Comparison of ENCODE assay signal across 8 cellular contexts in genomic region chr6:4021862-4022715, GRCh38. TPM values are rescaled to one million over a fixed set of nuclear protein-coding genes. Genes with fewer than 3 reads are reported as not detected.
DNase-seq lines count a peak whose midpoint lies in the region; ATAC-seq, FAIRE-seq and TF ChIP-seq lines count a peak whose summit lies in the region.

No MANE protein-coding gene starts in this region.

- H3K4me2 ChIP-seq in KMS-11, result peak overlapping the region; percentile 88
- H3K4me2 ChIP-seq in GM12878 (ENCODE audit: control insufficient read depth, insufficient read depth), result peak overlapping the region; percentile 84

- no peaks in the 10 kb centered on the region for H3K27me3 Mint-ChIP-seq in CD14-positive monocyte (ENCODE audit: low read depth in 3 of 3)

- TF ChIP-seq EP300 in GM12878 (IDR thresholded peaks at IDR 0.05; ENCODE audit: borderline replicate concordance in 1 of 2, control insufficient read depth in 1 of 2, low read depth in 2 of 2, low read length in 2 of 2), result no peak

- BruUV-seq in GM12878 (replicated peaks; lab: Mats Ljungman, UMichigan), result TSS peak; percentile 62

- RAD21 ChIA-PET in GM12878 (lab: Charles Lee; ENCODE audit: unreplicated experiment), result interaction anchor here (0.6 to 2.1 kb wide), 11 partner anchors 11 to 1599 kb away, joined by 3 to 21 read pairs (median 4); partner anchors contain the start of gene ECI2

- ATAC-seq in GM21367 (IDR thresholded peaks at IDR 0.05; ENCODE audit: unreplicated experiment) (peak; percentile 7), GM12878 (peak; percentile 25)

- peaks cover 3 to 6% of the 10 kb centered on the region in 2 donors for H3K36me3 Mint-ChIP-seq in CD14-positive monocyte

- intact Hi-C loops in CD14-positive monocyte (cut with micrococcal nuclease) (loop anchor here (5.0 kb wide), 1 partner anchor 115 kb away; the partner anchor contains the start of gene ECI2 (in 2 of the 2)), GM12878 (cut with micrococcal nuclease; ENCODE audit: unreplicated experiment) (loop anchor here (5.0 to 10.0 kb wide), 2 partner anchors 115 to 763 kb away; partner anchors contain the start of gene ECI2)

- peaks cover 64% of the 10 kb centered on the region for H3K4me1 Mint-ChIP-seq in CD14-positive monocyte

- TF ChIP-seq CTCF in CD14-positive monocyte (IDR thresholded peaks at IDR 0.05) (peak; percentile 8), KMS-11 (conservative IDR thresholded peaks at IDR 0.05; ENCODE audit: low read depth, low read length) (no peak), GM12878 (IDR thresholded peaks at IDR 0.05 in 2 of 3, conservative IDR thresholded peaks at IDR 0.05 in 1 of 3; ENCODE audit: control insufficient read depth in 2 of 3, extremely low read depth in 1 of 3, insufficient read depth in 1 of 3, low read depth in 3 of 3, low read length in 3 of 3) (no peak)

- TF ChIP-seq RAD21 in GM12878 (IDR thresholded peaks at IDR 0.05; ENCODE audit: insufficient read depth, low read depth, low read length), result no peak

- H3K4me1 ChIP-seq in KMS-11 (ENCODE audit: low read depth, poor library complexity, severe bottlenecking), result peaks cover 40% of the 10 kb centered on the region
- peaks cover 6% of the 10 kb centered on the region for H3K4me1 ChIP-seq in GM12878 (ENCODE audit: control insufficient read depth, insufficient read depth, low read length)
- H3K4me1 ChIP-seq in thymus (ENCODE audit: control insufficient read depth, insufficient read depth, low read length), result peaks cover 14% of the 10 kb centered on the region

- H3K4me3 ChIP-seq in KMS-11 (IDR thresholded peaks at IDR 0.05; ENCODE audit: insufficient read depth, low read depth, low read length) (peak overlapping the region; percentile 42), GM12878 (peak overlapping the region; percentile 91), thymus (ENCODE audit: low read length) (peak overlapping the region; percentile 74)

- H3K9ac ChIP-seq in KMS-11, result peak overlapping the region; percentile 97
- peak overlapping the region; percentile 82 for H3K9ac ChIP-seq in GM12878 (ENCODE audit: control insufficient read depth, insufficient read depth, low read length)

- H3K27ac ChIP-seq in KMS-11 (peak overlapping the region; percentile 94), GM12878 (ENCODE audit: control insufficient read depth, insufficient read depth) (peak overlapping the region; percentile 90), thymus (ENCODE audit: low read depth) (peak overlapping the region; percentile 95)

- POLR2A ChIA-PET in GM12878 (lab: Charles Lee), result interaction anchor here (0.6 to 3.6 kb wide), 13 partner anchors 9 to 1031 kb away, joined by 3 to 29 read pairs (median 4); partner anchors contain the start of gene ECI2

- SMC1A ChIA-PET in GM12878 (lab: Charles Lee; ENCODE audit: uncharacterized antibody, unreplicated experiment), result interaction anchor here (0.6 to 2.5 kb wide), 13 partner anchors 9 to 133 kb away, joined by 3 to 17 read pairs (median 4); no protein-coding TSS in a partner anchor

- H4K20me1 ChIP-seq in KMS-11 (ENCODE audit: insufficient read depth) (peaks cover 40% of the 10 kb centered on the region), GM12878 (ENCODE audit: control insufficient read depth, insufficient read depth) (no peaks in the 10 kb centered on the region)

- H3K79me2 ChIP-seq in KMS-11 (ENCODE audit: insufficient read depth, low read depth) (peaks cover 60% of the 10 kb centered on the region), GM12878 (ENCODE audit: control insufficient read depth, insufficient read depth, low read length) (peaks cover 67% of the 10 kb centered on the region)

- H3K27me3 ChIP-seq in KMS-11 (ENCODE audit: insufficient read depth, low read depth) (no peaks in the 10 kb centered on the region), GM12878 (replicated peaks in 1 of 2; ENCODE audit: control insufficient read depth in 2 of 2, insufficient read depth in 2 of 2, low read length in 1 of 2) (no peaks in the 10 kb centered on the region), thymus (ENCODE audit: control insufficient read depth, insufficient read depth) (no peaks in the 10 kb centered on the region)

- H3K36me3 ChIP-seq in KMS-11 (ENCODE audit: insufficient read depth) (no peaks in the 10 kb centered on the region; the same call in 1 of the 2 replicates), GM12878 (ENCODE audit: control insufficient read depth in 2 of 2, insufficient read depth in 2 of 2, low read length in 1 of 2) (peaks cover 0 to 4% of the 10 kb centered on the region in 2 experiments; a peak in 1 of 4 replicates), thymus (ENCODE audit: control insufficient read depth, insufficient read depth) (no peaks in the 10 kb centered on the region)

- FAIRE-seq in GM12878 (lab: Jason Lieb, UNC) (no peak), GM12892 (lab: Jason Lieb, UNC) (no peak)

- H3K9me3 Mint-ChIP-seq in CD14-positive monocyte, result peaks cover 0 to 6% (median 0%) of the 10 kb centered on the region in 7 donors

- H2AFZ ChIP-seq in KMS-11 (ENCODE audit: low read depth) (peak overlapping the region; percentile 49), GM12878 (ENCODE audit: control insufficient read depth, low read depth, low read length) (no peak overlapping the region; the same call in 1 of the 2 replicates)

- peak overlapping the region; percentile 97 to 98 for H3K4me3 Mint-ChIP-seq in CD14-positive monocyte

- DNase-seq in CD14-positive monocyte (ENCODE audit: low spot score), result no peak
- no peak for DNase-seq in GM12878 (ENCODE audit: low read depth, low spot score)
- peak; percentile 8 for DNase-seq in kidney tubule cell (ENCODE audit: low spot score)
- DNase-seq in GM03348 (ENCODE audit: low spot score), result no peak
- DNase-seq in GM12892 (ENCODE audit: insufficient read length), result no peak

- TF ChIP-seq POLR2A in GM12878 (IDR thresholded peaks at IDR 0.05; ENCODE audit: low read depth, low read length) (no peak), GM12892 (IDR thresholded peaks at IDR 0.05; ENCODE audit: low read depth, low read length) (no peak)

- H3K9me3 ChIP-seq in GM12878 (replicated peaks; ENCODE audit: control insufficient read depth, insufficient read depth, low read length), result no peaks in the 10 kb centered on the region
- no peaks in the 10 kb centered on the region for H3K9me3 ChIP-seq in thymus (ENCODE audit: control insufficient read depth)

- H3K27ac Mint-ChIP-seq in CD14-positive monocyte, result peak overlapping the region; percentile 97 to 99 (median 99)

- CTCF ChIA-PET in GM12878 (lab: Yijun Ruan, JAX), result interaction anchor here (0.8 to 4.3 kb wide), 24 partner anchors 9 to 273 kb away, joined by 3 to 23 read pairs (median 4); no protein-coding TSS in a partner anchor

- 1% methylated on average over 15 of the region's 15 CpGs for WGBS in GM12878 (ENCODE audit: insufficient coverage, insufficient replicate concordance, low lambda C conversion rate, missing lambda C conversion rate)
- WGBS in thymus, result 4% methylated on average over 15 of the region's 15 CpGs

- in situ Hi-C loops in GM12878 (cut with MboI), result loop anchor here (10.0 kb wide), 1 partner anchor 753 kb away; the partner anchor contains the start of gene CDYL

TF ChIP-seq in GM12878, 131 proteins besides CTCF, POLR2A, EP300 and RAD21 (continues in another document):
- TF ChIP-seq CBX3 (IDR thresholded peaks at IDR 0.05; ENCODE audit: borderline replicate concordance, low read depth) (no peak), YY1 (IDR thresholded peaks at IDR 0.05; ENCODE audit: low read depth, low read length) (0 out of 2 replicates have a peak, but pooled peaks have one; percentile 42), FOXM1 (IDR thresholded peaks at IDR 0.05; ENCODE audit: low read depth, low read length) (0 out of 2 replicates have a peak, but pooled peaks have one; percentile 5), RFX5 (IDR thresholded peaks at IDR 0.05; ENCODE audit: low read depth, low read length) (peak; percentile 71; the same call in 1 of the 2 replicates), ZNF384 (IDR thresholded peaks at IDR 0.05; ENCODE audit: borderline replicate concordance, low read depth, low read length) (peak; percentile 68), NR2C2 (IDR thresholded peaks at IDR 0.05; ENCODE audit: borderline replicate concordance, control insufficient read depth, insufficient read length, low read depth) (no peak)

RNA-seq across cellular contexts. Expression of gene FAM217A, which starts 56.8 kb away (rescaled TPM):
- not detected for polyA plus RNA-seq in CD14-positive monocyte
- not detected in 2 replicates for total RNA-seq in GM12878 (2013; cell fraction: nucleolus; rRNA removed)
- total RNA-seq in GM12878 (2014; rRNA removed), result not detected in 2 replicates
- total RNA-seq in GM12878 (2014; rRNA removed; fragmentation: Illumina TruSeq; extraction: Trizol), result not detected in 2 replicates
- total RNA-seq in GM12878 (2021), result not detected in 2 replicates
- polyA plus RNA-seq in GM12878 (2011; ENCODE audit: low read depth), result not detected
- polyA plus RNA-seq in GM12878 (2011; rRNA removed), result not detected in 2 replicates
- not detected in 2 replicates for polyA plus RNA-seq in GM12878 (2011; cell fraction: cytosol; rRNA removed)
- not detected in 2 replicates for polyA plus RNA-seq in GM12878 (2011; cell fraction: nucleus; rRNA removed)
- 1.4 TPM in 1 of 2 replicates, not detected in the other for polyA plus RNA-seq in GM12878 (2012)
- polyA plus RNA-seq in GM12878 (2014; fragmentation: Illumina TruSeq; extraction: Trizol), result not detected in 2 replicates
- not detected for polyA plus RNA-seq in GM12878 (2014; fragmentation: Nextera tagmentation; extraction: Ambion mirVana)
- polyA plus RNA-seq in GM12878 (2014; rRNA removed), result not detected in 2 replicates
- polyA plus RNA-seq in GM12878 (2016; fragmentation: Nextera tagmentation; extraction: Ambion mirVana), result under 1 TPM; 0.09 to 0.11 TPM
- polyA minus RNA-seq in GM12878 (2011; rRNA and poly(A)+ RNA removed), result not detected in 2 replicates
- polyA minus RNA-seq in GM12878 (2011; cell fraction: cytosol; rRNA and poly(A)+ RNA removed), result not detected in 2 replicates
- polyA minus RNA-seq in GM12878 (2011; cell fraction: nucleus; rRNA and poly(A)+ RNA removed), result not detected in 2 replicates
- 0.05 TPM for polyA plus RNA-seq in thymus
- not detected for polyA plus RNA-seq in GM12892 (2012; ENCODE audit: missing spikeins)
